Comparison of ENCODE assay signal across 9 cellular contexts in genomic region chr6:54621285-54621684, GRCh38.
DNase-seq lines count a peak whose midpoint lies in the region; ATAC-seq and TF ChIP-seq lines count a peak whose summit lies in the region.
"Had no signal": no experiment of that assay in that cellular context is flagged by ENCODE, and none has a peak within 500 bp of the region (broad histone marks: within the 10 kb centered on the region; RNA-seq: fewer than 3 reads in every experiment).

No MANE protein-coding gene starts in this region.

- no peak for TF ChIP-seq POLR2A in testis (IDR thresholded peaks at IDR 0.05)

- TF ChIP-seq CTCF in astrocyte of the spinal cord (IDR thresholded peaks at IDR 0.05; ENCODE audit: low read depth, low read length) (peak; percentile 48), testis (IDR thresholded peaks at IDR 0.05) (peak in 1 of 3 experiments; percentile 40)

- peak; percentile 3 for DNase-seq in NCI-H1436 (lab: John Stamatoyannopoulos, UW)
- DNase-seq in NCI-H1436 treated with DMSO at 0.1 percent for 48 hours (lab: John Stamatoyannopoulos, UW) = no peak
- no peak for DNase-seq in astrocyte of the spinal cord (ENCODE audit: low read depth, low spot score)
- peak; percentile 29 for DNase-seq in testis
- DNase-seq in stimulated activated naive CD8-positive, alpha-beta T cell treated with anti-CD3 and anti-CD28 coated beads, Interleukin-15, Interleukin-2, amounts not matched to agents 100 U/mL and 50 U/mL, for 24 hours = no peak
- no peak for DNase-seq in NOMO-1 (lab: John Stamatoyannopoulos, UW; ENCODE audit: unreplicated experiment in 2 of 2)
- DNase-seq: effector memory CD4-positive, alpha-beta T cell had no signal

- in situ Hi-C loops in astrocyte of the spinal cord (cut with HindIII; ENCODE audit: low sequenced_read_pairs) = no loop called here

- ATAC-seq in HG03108 (IDR thresholded peaks at IDR 0.05; ENCODE audit: unreplicated experiment) (peak; percentile 66), GM19023 (IDR thresholded peaks at IDR 0.05; ENCODE audit: unreplicated experiment) (no peak)
- ATAC-seq in stimulated activated naive CD8-positive, alpha-beta T cell treated with anti-CD3 and anti-CD28 coated beads, Interleukin-15, Interleukin-2, amounts not matched to agents 100 U/mL and 50 U/mL, for 24 hours = no peak

- H3K4me3 ChIP-seq in astrocyte of the spinal cord (ENCODE audit: low read depth, low read length) = no peak overlapping the region
- H3K4me3 ChIP-seq in testis = no peak overlapping the region

- H3K9me3 ChIP-seq in testis = no peaks in the 10 kb centered on the region

- H3K36me3 ChIP-seq in testis (ENCODE audit: low read depth, missing control alignments) = no peaks in the 10 kb centered on the region

- H3K27me3 ChIP-seq in testis = no peaks in the 10 kb centered on the region

- no peaks in the 10 kb centered on the region for H3K4me1 ChIP-seq in testis

- H3K27ac ChIP-seq in testis = no peak overlapping the region

- intact Hi-C loops in testis (cut with DNase I; ENCODE audit: low total_unique reads) = no loop called here

Comparison
In these comparisons a context has a peak if more than half of its experiments do, and no peak if none do; other contexts are left out.
1. DNase-seq: peak in NCI-H1436 (single experiment) and testis (single experiment); none in NCI-H1436 treated with DMSO at 0.1 percent for 48 hours (single experiment), astrocyte of the spinal cord (single experiment), stimulated activated naive CD8-positive, alpha-beta T cell treated with anti-CD3 and anti-CD28 coated beads, Interleukin-15, Interleukin-2, amounts not matched to agents 100 U/mL and 50 U/mL, for 24 hours (single experiment) and NOMO-1 (0 of 2).